ENCODE assay signal across 16 cellular contexts in genomic region chr13:45229172-45229571, GRCh38. TPM values are rescaled to one million over a fixed set of nuclear protein-coding genes. Genes with fewer than 3 reads are reported as not detected.
DNase-seq lines count a peak whose midpoint lies in the region; TF ChIP-seq lines count a peak whose summit lies in the region.
"Had no signal": no experiment of that assay in that cellular context is flagged by ENCODE, and none has a peak within 500 bp of the region (broad histone marks: within the 10 kb centered on the region; RNA-seq: fewer than 3 reads in every experiment).

No MANE protein-coding gene starts in this region.

- in situ Hi-C loops in GM13977 (cut with MboI; ENCODE audit: low pct_unique_long_range_greater_than_20kb, low sequenced_read_pairs, unreplicated experiment) (no loop called here), brain microvascular endothelial cell (cut with HindIII; ENCODE audit: low pct_ligation_motif_present, low sequenced_read_pairs) (no loop called here)

- no peaks in the 10 kb centered on the region for H3K9me3 Mint-ChIP-seq in IgD-negative memory B cell
- H3K9me3 Mint-ChIP-seq: CD4-positive, CD25-positive, alpha-beta regulatory T cell had no signal

- H3K4me1 Mint-ChIP-seq in IgD-negative memory B cell: peaks cover under 1 to 11% (median 2%) of the 10 kb centered on the region in 3 donors

- H3K27ac ChIP-seq in RWPE1 (peak overlapping the region; percentile 46), caudate nucleus (ENCODE audit: low read depth, low read length) (peak overlapping the region; percentile 58), brain microvascular endothelial cell (no peak overlapping the region)
- H3K27ac ChIP-seq: GM23248 had no signal

- H3K36me3 ChIP-seq in brain microvascular endothelial cell (replicated peaks): no peaks in the 10 kb centered on the region
- H3K36me3 ChIP-seq: BE2C, HAP-1 had no signal

- CTCF ChIA-PET in RWPE1 (lab: Yijun Ruan, JAX): interaction anchor here (0.6 kb wide), 1 partner anchor 50 kb away, joined by 3 read pairs; no protein-coding TSS in a partner anchor

- peak overlapping the region in 2 of 3 donors; percentile 59 to 78 for H3K27ac Mint-ChIP-seq in IgD-negative memory B cell

- peaks cover 7% of the 10 kb centered on the region for H3K36me3 Mint-ChIP-seq in IgD-negative memory B cell

- no peak for DNase-seq in RWPE1 (ENCODE audit: low spot score)
- peak in 20 of 61 donors; percentile 1 to 58 (median 24) for DNase-seq in caudate nucleus (lab: John Stamatoyannopoulos, UW)
- DNase-seq in putamen (ENCODE audit: low spot score): peak; percentile 47
- DNase-seq in NCI-H82 treated with DMSO at 0.1 percent for 48 hours (lab: John Stamatoyannopoulos, UW; ENCODE audit: unreplicated experiment): no peak
- no peak for DNase-seq in GM13977 (ENCODE audit: low spot score)
- DNase-seq in brain microvascular endothelial cell: no peak
- DNase-seq: ACHN; BE2C; C1 segment of cervical spinal cord; Caco-2; CD4-positive, CD25-positive, alpha-beta regulatory T cell; GM23248; IMR-90; KG1 had no signal

- TF ChIP-seq CTCF in RWPE1 (conservative IDR thresholded peaks at IDR 0.05; ENCODE audit: low read depth) (no peak), GM13977 (IDR thresholded peaks at IDR 0.05; ENCODE audit: extremely low read depth, insufficient read depth, missing control alignments) (no peak), brain microvascular endothelial cell (IDR thresholded peaks at IDR 0.05; ENCODE audit: low read depth, low read length, missing control alignments) (no peak)

- H3K27me3 Mint-ChIP-seq in IgD-negative memory B cell: no peaks in the 10 kb centered on the region
- H3K27me3 Mint-ChIP-seq: CD4-positive, CD25-positive, alpha-beta regulatory T cell had no signal

- H3K4me3 ChIP-seq in brain microvascular endothelial cell (ENCODE audit: low read depth, low read length): no peak overlapping the region
- H3K4me3 ChIP-seq: GM23248, HAP-1 had no signal

- POLR2A ChIA-PET in RWPE1 (lab: Yijun Ruan, JAX; ENCODE audit: low non-redundant PET): no interaction called here

- H3K4me3 Mint-ChIP-seq in IgD-negative memory B cell: no peak overlapping the region
- H3K4me3 Mint-ChIP-seq: CD4-positive, CD25-positive, alpha-beta regulatory T cell had no signal

- no peaks in the 10 kb centered on the region for H3K27me3 ChIP-seq in brain microvascular endothelial cell (replicated peaks)
- H3K27me3 ChIP-seq: BE2C had no signal

RNA-seq across cellular contexts. Expression of gene KCTD4, which starts 28.3 kb away (rescaled TPM):
- polyA plus RNA-seq in IgD-negative memory B cell: not detected
